Comparison of ENCODE assay signal across 20 cellular contexts in the genomic region with DNA sequence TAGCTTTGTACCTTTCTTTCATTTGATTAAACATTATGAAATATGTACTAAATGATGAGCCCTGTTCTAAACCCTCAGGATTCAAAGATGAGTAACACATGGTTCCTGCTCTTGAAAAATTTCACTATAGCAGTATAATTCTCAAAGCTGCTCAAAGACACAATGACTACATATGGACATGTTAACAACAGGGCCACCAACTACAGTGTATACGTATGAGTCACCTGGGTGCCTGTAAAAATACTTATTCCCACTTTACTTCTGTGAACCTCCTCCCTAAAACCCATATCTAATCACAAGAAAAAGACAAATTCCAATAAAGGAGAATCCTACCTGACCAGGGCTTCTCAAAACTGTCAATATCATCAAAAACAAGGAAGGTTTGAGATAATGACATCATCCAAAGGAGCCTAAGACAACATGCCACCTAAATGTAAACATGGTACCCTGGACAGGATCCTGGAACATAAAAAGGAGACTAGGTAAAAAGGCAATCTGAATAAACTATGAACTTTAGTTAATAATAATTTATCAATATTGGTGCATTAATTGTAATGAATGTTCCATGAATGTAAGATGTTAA.
A peak's percentile ranks its signal among the peaks of the same experiment; 100 is the strongest.
DNase-seq lines count a peak whose midpoint lies in the region; ATAC-seq, FAIRE-seq and TF ChIP-seq lines count a peak whose summit lies in the region.
"Had no signal": no experiment of that assay in that cellular context is flagged by ENCODE, and none has a peak within 500 bp of the region (broad histone marks: within the 10 kb centered on the region; RNA-seq: fewer than 3 reads in every experiment).

No MANE protein-coding gene starts in this region.

- no peaks in the 10 kb centered on the region for H4K20me1 ChIP-seq in smooth muscle cell (ENCODE audit: low read depth)
- H4K20me1 ChIP-seq: BLaER1 treated with 17β-estradiol and CSF1 and Interleukin-3, amounts not matched to agents 10 nM and 100 nM had no signal

- H3K9me3 ChIP-seq in smooth muscle cell (replicated peaks; ENCODE audit: low read depth) = no peaks in the 10 kb centered on the region

- no peak overlapping the region for H3K4me2 ChIP-seq in smooth muscle cell
- H3K4me2 ChIP-seq: BLaER1 treated with 17β-estradiol and CSF1 and Interleukin-3, amounts not matched to agents 10 nM and 100 nM; KMS-11 had no signal

- H3K27ac ChIP-seq in smooth muscle cell (ENCODE audit: low read depth) = peak overlapping the region; percentile 88
- H3K27ac ChIP-seq: 22Rv1; BLaER1 treated with 17β-estradiol and CSF1 and Interleukin-3, amounts not matched to agents 10 nM and 100 nM; KMS-11 had no signal

- no peak overlapping the region for H3K4me3 ChIP-seq in bronchial epithelial cell (ENCODE audit: low read depth, low read length)
- no peak overlapping the region for H3K4me3 ChIP-seq in smooth muscle cell
- H3K4me3 ChIP-seq: BLaER1 treated with 17β-estradiol and CSF1 and Interleukin-3, amounts not matched to agents 10 nM and 100 nM; GM12878 had no signal

- no peak for ATAC-seq in HG03280 (IDR thresholded peaks at IDR 0.05; ENCODE audit: unreplicated experiment)
- ATAC-seq: CD8-positive, alpha-beta T cell; GM12878 had no signal

- no peaks in the 10 kb centered on the region for H3K4me1 ChIP-seq in smooth muscle cell (ENCODE audit: low read depth)

- WGBS in smooth muscle cell (ENCODE audit: low lambda C conversion rate) = 55% methylated on average over 1 of the region's 1 CpG

- no peaks in the 10 kb centered on the region for H3K79me2 ChIP-seq in smooth muscle cell (ENCODE audit: low read depth)

- DNase-seq in DMS53 (lab: John Stamatoyannopoulos, UW) (peak; percentile 26), DMS53 treated with DMSO at 0.1 percent for 48 hours (lab: John Stamatoyannopoulos, UW; ENCODE audit: unreplicated experiment) (no peak), HT1080 (ENCODE audit: low read depth) (peak; percentile 7), bronchial epithelial cell (ENCODE audit: low read depth) (peak; percentile 40), smooth muscle cell (lab: John Stamatoyannopoulos, UW; ENCODE audit: unreplicated experiment) (no peak), COLO668 (lab: John Stamatoyannopoulos, UW; ENCODE audit: unreplicated experiment) (no peak), HCEC 1CT (no peak)
- DNase-seq: CD8-positive, alpha-beta T cell; COR-L47; DMS 273 treated with DMSO at 0.1 percent for 48 hours; DMS79; GF-D8; H9; HFFc6 had no signal

- no peak for TF ChIP-seq CTCF in bronchial epithelial cell (IDR thresholded peaks at IDR 0.05; ENCODE audit: insufficient read depth, low read length, severe bottlenecking)
- no peak for TF ChIP-seq CTCF in smooth muscle cell (IDR thresholded peaks at IDR 0.05; ENCODE audit: borderline replicate concordance, insufficient read depth, poor library complexity, severe bottlenecking)

- no peaks in the 10 kb centered on the region for H3K36me3 ChIP-seq in bronchial epithelial cell (ENCODE audit: control insufficient read depth, insufficient read depth, low read length)
- H3K36me3 ChIP-seq in smooth muscle cell (ENCODE audit: low read depth) = no peaks in the 10 kb centered on the region
- H3K36me3 ChIP-seq: BLaER1 treated with 17β-estradiol and CSF1 and Interleukin-3, amounts not matched to agents 10 nM and 100 nM had no signal

- no peak for FAIRE-seq in bronchial epithelial cell (lab: Jason Lieb, UNC)
- FAIRE-seq: GM12878, H1 had no signal

- peak overlapping the region; percentile 3 for H2AFZ ChIP-seq in smooth muscle cell (ENCODE audit: low read depth)

- no peak overlapping the region for H3K9ac ChIP-seq in smooth muscle cell (ENCODE audit: low read depth)
- H3K9ac ChIP-seq: BLaER1 treated with 17β-estradiol and CSF1 and Interleukin-3, amounts not matched to agents 10 nM and 100 nM; KMS-11 had no signal

- peaks cover 10% of the 10 kb centered on the region for H3F3A ChIP-seq in smooth muscle cell (ENCODE audit: low read depth)

- H3K27me3 ChIP-seq in bronchial epithelial cell (ENCODE audit: control insufficient read depth, insufficient read depth, low read length) (no peaks in the 10 kb centered on the region), smooth muscle cell (ENCODE audit: low read depth) (no peaks in the 10 kb centered on the region)
- H3K27me3 ChIP-seq: BLaER1 treated with 17β-estradiol and CSF1 and Interleukin-3, amounts not matched to agents 10 nM and 100 nM had no signal

Comparison
In these comparisons a context has a peak if more than half of its experiments do, and no peak if none do; other contexts are left out.
1. DNase-seq: peak in DMS53 (single experiment), HT1080 (single experiment) and bronchial epithelial cell (single experiment); none in DMS53 treated with DMSO at 0.1 percent for 48 hours (single experiment), smooth muscle cell (single experiment), COLO668 (single experiment) and HCEC 1CT (single experiment).